Comparison of ENCODE assay signal across 1 cellular context in the genomic region with DNA sequence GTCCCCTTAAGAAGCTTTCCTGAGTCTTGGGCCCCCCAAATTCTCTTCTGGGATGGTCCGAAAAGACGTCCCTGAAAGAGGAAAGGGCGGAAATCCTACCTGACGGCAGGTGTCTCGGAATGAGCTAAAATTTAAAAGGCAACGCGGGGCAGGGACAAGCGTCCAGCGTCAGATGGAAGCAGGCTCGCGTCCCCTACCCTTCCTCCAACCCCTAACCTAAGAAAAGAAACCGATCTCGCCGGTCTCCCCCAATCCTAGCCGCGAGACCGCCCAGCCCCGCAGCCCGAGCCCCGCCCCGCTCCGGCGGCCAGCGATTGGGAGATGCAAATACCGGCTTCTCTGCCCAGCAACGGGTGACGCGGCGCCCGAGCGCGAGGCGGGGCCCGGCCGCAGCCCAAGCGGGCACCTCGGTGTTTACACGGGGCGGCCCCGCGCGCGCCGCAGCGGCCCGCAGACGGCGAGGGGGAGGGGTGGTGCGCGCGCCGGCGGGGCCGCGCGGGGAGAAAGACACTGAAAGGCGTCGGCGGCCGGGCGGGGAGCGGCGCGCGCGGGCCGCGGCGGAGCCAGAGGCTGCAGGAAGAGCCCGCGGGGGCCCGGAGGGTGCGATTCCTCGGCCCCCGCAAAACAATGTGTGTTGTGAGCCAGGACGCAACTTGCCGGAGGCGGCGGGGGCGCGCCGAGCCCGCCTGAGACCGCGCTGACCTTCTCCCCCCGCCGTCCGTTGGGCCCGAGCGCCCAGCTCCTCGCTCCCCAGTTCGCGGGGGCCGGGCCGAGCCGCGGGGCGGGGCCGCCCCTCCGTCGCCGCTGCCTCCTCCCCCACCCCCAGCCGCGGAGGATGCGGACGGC.
TF ChIP-seq lines count a peak whose summit lies in the region.

Gene SOX12 (plus strand): TSS at position 510 of the 846 bp plus-strand sequence. CDS start 373 bp downstream, outside the sequence.

TF ChIP-seq in WTC11, 78 proteins besides CTCF, POLR2A, EP300 and RAD21 (continued from another document):
- TF ChIP-seq ZNF512 (CRISPR knock-in tag; IDR thresholded peaks at IDR 0.05; ENCODE audit: borderline replicate concordance) = no peak
- TF ChIP-seq ZNF423 (CRISPR knock-in tag; IDR thresholded peaks at IDR 0.05) = no peak
- no peak for TF ChIP-seq PREB (CRISPR knock-in tag; IDR thresholded peaks at IDR 0.05; ENCODE audit: borderline replicate concordance)
- 0 out of 2 replicates have a peak, but pooled peaks have one; percentile 27 for TF ChIP-seq ELF4 (CRISPR knock-in tag; IDR thresholded peaks at IDR 0.05; ENCODE audit: low read depth)
- TF ChIP-seq SOX15 (CRISPR knock-in tag; IDR thresholded peaks at IDR 0.05) = no peak
- TF ChIP-seq SP1 (CRISPR knock-in tag; conservative IDR thresholded peaks at IDR 0.05) = peak; percentile 71
- TF ChIP-seq, protein P1, sequence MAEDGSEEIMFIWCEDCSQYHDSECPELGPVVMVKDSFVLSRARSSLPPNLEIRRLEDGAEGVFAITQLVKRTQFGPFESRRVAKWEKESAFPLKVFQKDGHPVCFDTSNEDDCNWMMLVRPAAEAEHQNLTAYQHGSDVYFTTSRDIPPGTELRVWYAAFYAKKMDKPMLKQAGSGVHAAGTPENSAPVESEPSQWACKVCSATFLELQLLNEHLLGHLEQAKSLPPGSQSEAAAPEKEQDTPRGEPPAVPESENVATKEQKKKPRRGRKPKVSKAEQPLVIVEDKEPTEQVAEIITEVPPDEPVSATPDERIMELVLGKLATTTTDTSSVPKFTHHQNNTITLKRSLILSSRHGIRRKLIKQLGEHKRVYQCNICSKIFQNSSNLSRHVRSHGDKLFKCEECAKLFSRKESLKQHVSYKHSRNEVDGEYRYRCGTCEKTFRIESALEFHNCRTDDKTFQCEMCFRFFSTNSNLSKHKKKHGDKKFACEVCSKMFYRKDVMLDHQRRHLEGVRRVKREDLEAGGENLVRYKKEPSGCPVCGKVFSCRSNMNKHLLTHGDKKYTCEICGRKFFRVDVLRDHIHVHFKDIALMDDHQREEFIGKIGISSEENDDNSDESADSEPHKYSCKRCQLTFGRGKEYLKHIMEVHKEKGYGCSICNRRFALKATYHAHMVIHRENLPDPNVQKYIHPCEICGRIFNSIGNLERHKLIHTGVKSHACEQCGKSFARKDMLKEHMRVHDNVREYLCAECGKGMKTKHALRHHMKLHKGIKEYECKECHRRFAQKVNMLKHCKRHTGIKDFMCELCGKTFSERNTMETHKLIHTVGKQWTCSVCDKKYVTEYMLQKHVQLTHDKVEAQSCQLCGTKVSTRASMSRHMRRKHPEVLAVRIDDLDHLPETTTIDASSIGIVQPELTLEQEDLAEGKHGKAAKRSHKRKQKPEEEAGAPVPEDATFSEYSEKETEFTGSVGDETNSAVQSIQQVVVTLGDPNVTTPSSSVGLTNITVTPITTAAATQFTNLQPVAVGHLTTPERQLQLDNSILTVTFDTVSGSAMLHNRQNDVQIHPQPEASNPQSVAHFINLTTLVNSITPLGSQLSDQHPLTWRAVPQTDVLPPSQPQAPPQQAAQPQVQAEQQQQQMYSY (CRISPR knock-in tag; IDR thresholded peaks at IDR 0.05) = no peak
